ENCODE assay signal across 2 cellular contexts in genomic region chr11:10838083-10838482, GRCh38.
TF ChIP-seq lines count a peak whose summit lies in the region.

No MANE protein-coding gene starts in this region.

TF ChIP-seq in A549, 52 proteins besides CTCF, POLR2A, EP300 and RAD21:
- TF ChIP-seq MAFK (IDR thresholded peaks at IDR 0.05; ENCODE audit: partially characterized antibody) (no peak), CHD4 (IDR thresholded peaks at IDR 0.05; ENCODE audit: borderline replicate concordance) (no peak), ESRRA (IDR thresholded peaks at IDR 0.05; ENCODE audit: borderline replicate concordance, low read length) (no peak)

TF ChIP-seq in GM12878, 131 proteins besides CTCF, POLR2A, EP300 and RAD21:
- no peak for TF ChIP-seq FOXK2 (IDR thresholded peaks at IDR 0.05)
- no peak for TF ChIP-seq BHLHE40 (IDR thresholded peaks at IDR 0.05; ENCODE audit: borderline replicate concordance in 1 of 2, low read depth in 2 of 2, low read length in 1 of 2)
- TF ChIP-seq KAT2A (conservative IDR thresholded peaks at IDR 0.05; ENCODE audit: control insufficient read depth, low read depth, low read length): no peak
- TF ChIP-seq ETV6 (conservative IDR thresholded peaks at IDR 0.05 in 1 of 2, IDR thresholded peaks at IDR 0.05 in 1 of 2; ENCODE audit: borderline replicate concordance in 1 of 2, low read depth in 1 of 2): no peak
- TF ChIP-seq CBX3 (IDR thresholded peaks at IDR 0.05; ENCODE audit: borderline replicate concordance, low read depth): no peak
- no peak for TF ChIP-seq MEF2A (IDR thresholded peaks at IDR 0.05; ENCODE audit: insufficient read depth, low read depth, low read length)
- no peak for TF ChIP-seq MAX (IDR thresholded peaks at IDR 0.05; ENCODE audit: low read depth, low read length)
- no peak for TF ChIP-seq PBX3 (IDR thresholded peaks at IDR 0.05; ENCODE audit: insufficient replicate concordance, low read depth, low read length)
- TF ChIP-seq TAF1 (IDR thresholded peaks at IDR 0.05; ENCODE audit: borderline replicate concordance, low read depth, low read length): no peak
- TF ChIP-seq HCFC1 (IDR thresholded peaks at IDR 0.05; ENCODE audit: low read length): no peak
